8 cellular contexts compared by ENCODE assay signal in genomic region chr3:46923559-46924350, GRCh38. TPM values are rescaled to one million over a fixed set of nuclear protein-coding genes. Genes with fewer than 3 reads are reported as not detected.
DNase-seq lines count a peak whose midpoint lies in the region; ATAC-seq and TF ChIP-seq lines count a peak whose summit lies in the region.

No MANE protein-coding gene starts in this region.

- H3K36me3 ChIP-seq in CD8-positive, alpha-beta memory T cell (ENCODE audit: insufficient read depth, low read length), result peaks cover 68% of the 10 kb centered on the region
- H3K36me3 ChIP-seq in gastroesophageal sphincter, result peaks cover 0 to 90% of the 10 kb centered on the region in 2 donors

- TF ChIP-seq POLR2A in gastroesophageal sphincter (IDR thresholded peaks at IDR 0.05), result no peak

- in situ Hi-C loops in KBM-7 (cut with MboI; ENCODE audit: low pct_unique_long_range_greater_than_20kb, low sequenced_read_pairs), result no loop called here

- POLR2A ChIA-PET in CD8-positive, alpha-beta memory T cell (lab: Charles Lee), result no interaction called here

- no peaks in the 10 kb centered on the region for H3K27me3 ChIP-seq in CD8-positive, alpha-beta memory T cell (ENCODE audit: insufficient read depth, low read length, poor library complexity, severe bottlenecking)
- no peaks in the 10 kb centered on the region for H3K27me3 ChIP-seq in gastroesophageal sphincter

- no peak overlapping the region for H3K27ac ChIP-seq in CD8-positive, alpha-beta memory T cell (ENCODE audit: low read depth, low read length)
- no peak overlapping the region for H3K27ac ChIP-seq in gastroesophageal sphincter

- peak in 4 of 5 donors; percentile 13 to 60 (median 34) for DNase-seq in CD8-positive, alpha-beta memory T cell
- DNase-seq in KBM-7 (peak; percentile 54), pons (ENCODE audit: low spot score) (peak; percentile 22), NCI-H2196 treated with DMSO at 0.1 percent for 48 hours (lab: John Stamatoyannopoulos, UW; ENCODE audit: unreplicated experiment) (no peak)
- no peak for DNase-seq in activated T-helper 1 cell treated with anti-CD3 and anti-CD28 coated beads, Interleukin-12 subunit alpha, Interleukin-12 subunit beta, Interleukin-2, Interleukin-4 antibody, amounts not matched to agents 30 ng/mL and 10 ng/mL and 1 ng/mL, durations not matched to agents 14 hours and 24 hours and 36 hours (ENCODE audit: low spot score)

- peak overlapping the region in 6 of 8 donors; percentile 17 to 86 (median 60) for H3K27ac Mint-ChIP-seq in CD8-positive, alpha-beta memory T cell
- peak overlapping the region; percentile 63 for H3K27ac Mint-ChIP-seq in activated T-helper 1 cell treated with anti-CD3 and anti-CD28 coated beads, Interleukin-12 subunit alpha, Interleukin-12 subunit beta, Interleukin-2, Interleukin-4 antibody, amounts not matched to agents 30 ng/mL and 10 ng/mL and 1 ng/mL, durations not matched to agents 14 hours and 24 hours and 36 hours

- peaks cover 33 to 48% (median 36%) of the 10 kb centered on the region in 3 donors for H3K4me1 Mint-ChIP-seq in CD8-positive, alpha-beta memory T cell
- H3K4me1 Mint-ChIP-seq in activated T-helper 1 cell treated with anti-CD3 and anti-CD28 coated beads, Interleukin-12 subunit alpha, Interleukin-12 subunit beta, Interleukin-2, Interleukin-4 antibody, amounts not matched to agents 30 ng/mL and 10 ng/mL and 1 ng/mL, durations not matched to agents 14 hours and 24 hours and 36 hours (ENCODE audit: low read depth), result peaks cover 34% of the 10 kb centered on the region

- CTCF ChIA-PET in CD8-positive, alpha-beta memory T cell (lab: Charles Lee), result interaction anchor here (0.6 to 2.6 kb wide), 11 partner anchors 10 to 296 kb away, joined by 3 to 15 read pairs (median 4); partner anchors contain the start of gene NBEAL2

- intact Hi-C loops in activated T-helper 1 cell treated with anti-CD3 and anti-CD28 coated beads, Interleukin-12 subunit alpha, Interleukin-12 subunit beta, Interleukin-2, Interleukin-4 antibody, amounts not matched to agents 30 ng/mL and 10 ng/mL and 1 ng/mL, durations not matched to agents 14 hours and 24 hours and 36 hours (cut with micrococcal nuclease), result loop anchor here (1.0 to 10.0 kb wide), 2 partner anchors 75 to 401 kb away; no protein-coding TSS in a partner anchor

- no peak overlapping the region for H3K4me3 ChIP-seq in CD8-positive, alpha-beta memory T cell (ENCODE audit: low read length)
- no peak overlapping the region for H3K4me3 ChIP-seq in gastroesophageal sphincter

- TF ChIP-seq CTCF in gastroesophageal sphincter (IDR thresholded peaks at IDR 0.05), result peak in 3 of 4 experiments; percentile 65 to 81 (median 67)

- ATAC-seq in gastroesophageal sphincter (peak; percentile 42), HG03571 (IDR thresholded peaks at IDR 0.05; ENCODE audit: unreplicated experiment) (no peak), HG02870 (IDR thresholded peaks at IDR 0.05; ENCODE audit: unreplicated experiment) (no peak)

- no peaks in the 10 kb centered on the region for H3K9me3 ChIP-seq in CD8-positive, alpha-beta memory T cell (ENCODE audit: low read length)
- H3K9me3 ChIP-seq in gastroesophageal sphincter, result no peaks in the 10 kb centered on the region

- H3K9me3 Mint-ChIP-seq in CD8-positive, alpha-beta memory T cell, result peaks cover 4 to 7% (median 5%) of the 10 kb centered on the region in 5 donors
- peaks cover 6% of the 10 kb centered on the region for H3K9me3 Mint-ChIP-seq in activated T-helper 1 cell treated with anti-CD3 and anti-CD28 coated beads, Interleukin-12 subunit alpha, Interleukin-12 subunit beta, Interleukin-2, Interleukin-4 antibody, amounts not matched to agents 30 ng/mL and 10 ng/mL and 1 ng/mL, durations not matched to agents 14 hours and 24 hours and 36 hours

- TF ChIP-seq EP300 in gastroesophageal sphincter (IDR thresholded peaks at IDR 0.05), result no peak

- H3K4me1 ChIP-seq in CD8-positive, alpha-beta memory T cell (ENCODE audit: insufficient read depth, low read length), result peaks cover 36% of the 10 kb centered on the region
- peaks cover 0 to 59% (median 26%) of the 10 kb centered on the region in 3 donors for H3K4me1 ChIP-seq in gastroesophageal sphincter

- no peak overlapping the region for H3K4me3 Mint-ChIP-seq in CD8-positive, alpha-beta memory T cell
- no peak overlapping the region for H3K4me3 Mint-ChIP-seq in activated T-helper 1 cell treated with anti-CD3 and anti-CD28 coated beads, Interleukin-12 subunit alpha, Interleukin-12 subunit beta, Interleukin-2, Interleukin-4 antibody, amounts not matched to agents 30 ng/mL and 10 ng/mL and 1 ng/mL, durations not matched to agents 14 hours and 24 hours and 36 hours

- H3K27me3 Mint-ChIP-seq in CD8-positive, alpha-beta memory T cell, result no peaks in the 10 kb centered on the region
- no peaks in the 10 kb centered on the region for H3K27me3 Mint-ChIP-seq in activated T-helper 1 cell treated with anti-CD3 and anti-CD28 coated beads, Interleukin-12 subunit alpha, Interleukin-12 subunit beta, Interleukin-2, Interleukin-4 antibody, amounts not matched to agents 30 ng/mL and 10 ng/mL and 1 ng/mL, durations not matched to agents 14 hours and 24 hours and 36 hours (ENCODE audit: insufficient read depth)

- 43% methylated on average over 5 of the region's 11 CpGs; no CpG with 5 or more reads in 1 of the 2 donors for WGBS in gastroesophageal sphincter (ENCODE audit: low coverage in 1 of 2), 2 donors

- peaks cover 16 to 86% (median 17%) of the 10 kb centered on the region in 3 donors for H3K36me3 Mint-ChIP-seq in CD8-positive, alpha-beta memory T cell
- H3K36me3 Mint-ChIP-seq in activated T-helper 1 cell treated with anti-CD3 and anti-CD28 coated beads, Interleukin-12 subunit alpha, Interleukin-12 subunit beta, Interleukin-2, Interleukin-4 antibody, amounts not matched to agents 30 ng/mL and 10 ng/mL and 1 ng/mL, durations not matched to agents 14 hours and 24 hours and 36 hours (ENCODE audit: low read depth), result peaks cover 50% of the 10 kb centered on the region

RNA-seq across cellular contexts. Expression of gene PTH1R, which starts 46.2 kb away (rescaled TPM):
- total RNA-seq in CD8-positive, alpha-beta memory T cell, result not detected
- not detected for polyA plus RNA-seq in CD8-positive, alpha-beta memory T cell
- total RNA-seq in activated T-helper 1 cell treated with anti-CD3 and anti-CD28 coated beads, Interleukin-12 subunit alpha, Interleukin-12 subunit beta, Interleukin-2, Interleukin-4 antibody, amounts not matched to agents 30 ng/mL and 10 ng/mL and 1 ng/mL, durations not matched to agents 14 hours and 24 hours and 36 hours, result not detected in 2 replicates
- 10 to 100 TPM in 3 of 4 donors, 1 to 10 TPM in 1; 7.8 to 18.5 (median 14.5) TPM for total RNA-seq in gastroesophageal sphincter

RNA-seq across cellular contexts. Expression of gene CCDC12, which starts 52.8 kb away (rescaled TPM):
- total RNA-seq in CD8-positive, alpha-beta memory T cell, result 10 to 100 TPM; 56.4 to 59.8 TPM
- polyA plus RNA-seq in CD8-positive, alpha-beta memory T cell, result 114 TPM
- 68.7 and 69.1 TPM in 2 replicates for total RNA-seq in activated T-helper 1 cell treated with anti-CD3 and anti-CD28 coated beads, Interleukin-12 subunit alpha, Interleukin-12 subunit beta, Interleukin-2, Interleukin-4 antibody, amounts not matched to agents 30 ng/mL and 10 ng/mL and 1 ng/mL, durations not matched to agents 14 hours and 24 hours and 36 hours
- total RNA-seq in gastroesophageal sphincter, result 10 to 100 TPM; 14.3 to 52.2 (median 42.0) TPM

RNA-seq across cellular contexts. Expression of gene NBEAL2, which starts 55.7 kb away (rescaled TPM):
- 10 to 100 TPM; 76.2 to 83.5 TPM for total RNA-seq in CD8-positive, alpha-beta memory T cell
- polyA plus RNA-seq in CD8-positive, alpha-beta memory T cell, result 12.8 TPM
- total RNA-seq in activated T-helper 1 cell treated with anti-CD3 and anti-CD28 coated beads, Interleukin-12 subunit alpha, Interleukin-12 subunit beta, Interleukin-2, Interleukin-4 antibody, amounts not matched to agents 30 ng/mL and 10 ng/mL and 1 ng/mL, durations not matched to agents 14 hours and 24 hours and 36 hours, result 118 and 119 TPM in 2 replicates
- total RNA-seq in gastroesophageal sphincter, result 10 to 100 TPM; 12.3 to 23.2 (median 20.4) TPM

Comparison
In these comparisons a context has a peak if more than half of its experiments do, and no peak if none do; other contexts are left out.
1. DNase-seq: peak in CD8-positive, alpha-beta memory T cell (4 of 5), KBM-7 (single experiment) and pons (single experiment); none in activated T-helper 1 cell treated with anti-CD3 and anti-CD28 coated beads, Interleukin-12 subunit alpha, Interleukin-12 subunit beta, Interleukin-2, Interleukin-4 antibody, amounts not matched to agents 30 ng/mL and 10 ng/mL and 1 ng/mL, durations not matched to agents 14 hours and 24 hours and 36 hours (single experiment) and NCI-H2196 treated with DMSO at 0.1 percent for 48 hours (single experiment).